Comparison of ENCODE assay signal across 27 cellular contexts in genomic region chr21:42642219-42642745, GRCh38. TPM values are rescaled to one million over a fixed set of nuclear protein-coding genes. Genes with fewer than 3 reads are reported as not detected.
DNase-seq lines count a peak whose midpoint lies in the region; TF ChIP-seq lines count a peak whose summit lies in the region.
"Had no signal": no experiment of that assay in that cellular context is flagged by ENCODE, and none has a peak within 500 bp of the region (broad histone marks: within the 10 kb centered on the region; RNA-seq: fewer than 3 reads in every experiment).

No MANE protein-coding gene starts in this region.

- intact Hi-C loops in spleen (cut with DNase I; ENCODE audit: low total_unique reads): no loop called here

- DNase-seq in amniotic epithelial cell (ENCODE audit: low read depth): peak; percentile 24
- peak; percentile 35 for DNase-seq in chondrocyte (ENCODE audit: low spot score)
- DNase-seq in spleen: peak; percentile 11
- DNase-seq in hepatic stellate cell (ENCODE audit: low spot score): no peak
- no peak for DNase-seq in activated CD4-positive, CD25-positive, alpha-beta regulatory T cell (lab: John Stamatoyannopoulos, UW)
- DNase-seq in nephron progenitor cell: no peak
- DNase-seq: AML-193; CD4-positive, alpha-beta memory T cell; COR-L47; GF-D8; GOT3; HFFc6; KG1; MG63; NCI-H1105 treated with DMSO at 0.1 percent for 48 hours; NCI-H146; NCI-H2029; NCI-H446 treated with DMSO at 0.1 percent for 48 hours; NCI-H526; NCI-H82; NK-92 treated with Interleukin-12 subunit alpha and Interleukin-12 subunit beta, amount 100 ng/mL, for 24 hours; PC-3 had no signal

- WGBS in spleen, 5 donors: 62 to 75% (median 69%) methylated on average over 7 to 8 of the region's 8 CpGs

- no peak overlapping the region for H3K4me3 ChIP-seq in spleen
- H3K4me3 ChIP-seq: BLaER1 treated with 17β-estradiol and CSF1 and Interleukin-3, amounts not matched to agents 10 nM and 100 nM; HAP-1; MG63; SJSA1 had no signal

- no peak for TF ChIP-seq POLR2A in spleen (IDR thresholded peaks at IDR 0.05)

- H3K36me3 ChIP-seq in spleen: no peaks in the 10 kb centered on the region
- H3K36me3 ChIP-seq: BLaER1 treated with 17β-estradiol and CSF1 and Interleukin-3, amounts not matched to agents 10 nM and 100 nM; HAP-1; MG63; SJSA1 had no signal

- H3K4me3 Mint-ChIP-seq in chondrocyte (ENCODE audit: unreplicated experiment): no peak overlapping the region
- peak overlapping the region; percentile 11 to 37 (median 26) for H3K4me3 Mint-ChIP-seq in nephron
- no peak overlapping the region for H3K4me3 Mint-ChIP-seq in nephron progenitor cell
- H3K4me3 Mint-ChIP-seq: CD4-positive, alpha-beta memory T cell; HFFc6 had no signal

- no peak overlapping the region for H3K27ac Mint-ChIP-seq in chondrocyte (ENCODE audit: unreplicated experiment)
- H3K27ac Mint-ChIP-seq in nephron: peak overlapping the region; percentile 82 to 90 (median 88)
- no peak overlapping the region for H3K27ac Mint-ChIP-seq in nephron progenitor cell
- H3K27ac Mint-ChIP-seq: HFFc6 had no signal

- H3K27me3 Mint-ChIP-seq in chondrocyte (ENCODE audit: low read depth) (peaks cover 35% of the 10 kb centered on the region), nephron (ENCODE audit: low read depth) (peaks cover 27% of the 10 kb centered on the region), nephron progenitor cell (ENCODE audit: low read depth, poor library complexity) (no peaks in the 10 kb centered on the region)

- TF ChIP-seq CTCF in chondrocyte (IDR thresholded peaks at IDR 0.05): no peak
- TF ChIP-seq CTCF in nephron (IDR thresholded peaks at IDR 0.05; ENCODE audit: unreplicated experiment in 3 of 3): no peak
- no peak for TF ChIP-seq CTCF in spleen (IDR thresholded peaks at IDR 0.05 in 8 of 11, conservative IDR thresholded peaks at IDR 0.05 in 3 of 11)
- no peak for TF ChIP-seq CTCF in nephron progenitor cell (IDR thresholded peaks at IDR 0.05)

- H3K27me3 ChIP-seq in spleen (replicated peaks in 1 of 7): peaks cover 0 to 53% (median 0%) of the 10 kb centered on the region in 7 donors
- H3K27me3 ChIP-seq: MG63 had no signal

- H3K27ac ChIP-seq in spleen: no peak overlapping the region
- H3K27ac ChIP-seq: BLaER1 treated with 17β-estradiol and CSF1 and Interleukin-3, amounts not matched to agents 10 nM and 100 nM; SJSA1 had no signal

- H3K4me1 ChIP-seq in spleen: peaks cover 0 to 14% (median 7%) of the 10 kb centered on the region in 6 donors
- H3K4me1 ChIP-seq: BLaER1 treated with 17β-estradiol and CSF1 and Interleukin-3, amounts not matched to agents 10 nM and 100 nM; HAP-1 had no signal

- H3K4me1 Mint-ChIP-seq in chondrocyte (ENCODE audit: low read depth): peaks cover 7% of the 10 kb centered on the region
- peaks cover 51% of the 10 kb centered on the region for H3K4me1 Mint-ChIP-seq in nephron
- peaks cover 54% of the 10 kb centered on the region for H3K4me1 Mint-ChIP-seq in nephron progenitor cell
- H3K4me1 Mint-ChIP-seq: CD4-positive, alpha-beta memory T cell had no signal

- H3K36me3 Mint-ChIP-seq in chondrocyte (ENCODE audit: low read depth) (no peaks in the 10 kb centered on the region), nephron (ENCODE audit: low read depth) (no peaks in the 10 kb centered on the region), nephron progenitor cell (ENCODE audit: low read depth) (no peaks in the 10 kb centered on the region)
- H3K36me3 Mint-ChIP-seq: CD4-positive, alpha-beta memory T cell had no signal

- H3K9me3 Mint-ChIP-seq in chondrocyte (ENCODE audit: low read depth): no peaks in the 10 kb centered on the region
- no peaks in the 10 kb centered on the region for H3K9me3 Mint-ChIP-seq in nephron
- H3K9me3 Mint-ChIP-seq in nephron progenitor cell: no peaks in the 10 kb centered on the region
- H3K9me3 Mint-ChIP-seq: CD4-positive, alpha-beta memory T cell had no signal

- no peaks in the 10 kb centered on the region for H3K9me3 ChIP-seq in spleen
- H3K9me3 ChIP-seq: BLaER1 treated with 17β-estradiol and CSF1 and Interleukin-3, amounts not matched to agents 10 nM and 100 nM; HAP-1; MG63; SJSA1 had no signal

RNA-seq across cellular contexts. Expression of gene PDE9A, which starts 11.1 kb away (rescaled TPM):
- total RNA-seq in chondrocyte (0.60 to 1.2 TPM (median 1.1 TPM) in 3 replicates), spleen (10 to 100 TPM; 15.1 to 45.5 (median 24.9) TPM)
- polyA plus RNA-seq in spleen: 10 to 100 TPM in 2 of 3 donors, 1 to 10 TPM in 1; 7.9 to 33.5 (median 18.2) TPM
- total RNA-seq: HFFc6, RPMI7951 had no signal

Comparison
In these comparisons a context has a peak if more than half of its experiments do, and no peak if none do; other contexts are left out.
1. DNase-seq: peak in amniotic epithelial cell (single experiment), chondrocyte (single experiment) and spleen (single experiment); none in hepatic stellate cell (single experiment), activated CD4-positive, CD25-positive, alpha-beta regulatory T cell (0 of 4) and nephron progenitor cell (single experiment).
2. H3K27ac Mint-ChIP-seq: peak in nephron (3 of 3); none in chondrocyte (single experiment) and nephron progenitor cell (single experiment).
3. H3K4me3 Mint-ChIP-seq: peak in nephron (3 of 3); none in chondrocyte (single experiment) and nephron progenitor cell (single experiment).